1 cellular context compared by ENCODE assay signal in the genomic region with DNA sequence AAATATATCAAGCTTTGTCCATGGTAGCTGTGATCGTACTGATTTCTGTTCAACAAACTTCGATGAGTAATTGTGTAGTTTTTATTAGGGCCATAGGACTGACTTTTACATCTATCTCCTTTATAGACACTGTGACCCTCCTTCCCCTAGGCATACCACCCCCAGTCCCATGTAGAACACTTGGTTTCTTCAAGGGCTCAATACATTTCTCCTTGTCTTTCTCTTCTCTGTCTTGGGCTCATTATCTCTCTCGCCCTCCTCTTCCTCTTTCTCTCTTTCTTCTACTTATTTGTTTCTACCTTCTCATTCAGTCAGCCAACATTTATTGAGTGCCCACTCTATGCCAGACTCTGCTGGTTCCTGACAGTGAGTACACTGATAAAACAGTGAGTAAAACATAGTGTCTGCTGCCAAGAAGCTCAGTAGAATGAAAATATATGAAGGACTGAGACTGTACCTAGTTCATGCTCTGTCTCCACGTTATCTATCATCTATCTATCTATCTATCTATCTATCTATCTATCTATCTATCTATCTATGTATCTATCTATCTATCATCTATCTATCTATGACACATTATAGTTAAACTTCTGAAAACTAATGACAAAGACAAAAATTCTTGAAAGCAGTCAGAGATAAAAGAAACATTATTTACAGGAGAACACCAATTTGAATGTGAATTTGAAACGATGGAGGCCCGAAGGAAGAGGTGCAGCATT.
TF ChIP-seq lines count a peak whose summit lies in the region.

No MANE protein-coding gene starts in this region.

TF ChIP-seq in GM23338, 12 proteins besides CTCF, POLR2A, EP300 and RAD21 (continued from another document):
- TF ChIP-seq ZNF462 (CRISPR knock-in tag; IDR thresholded peaks at IDR 0.05) = no peak
- TF ChIP-seq EZH2phosphoT487 (IDR thresholded peaks at IDR 0.05; ENCODE audit: unreplicated experiment) = no peak
- TF ChIP-seq EZH2 (IDR thresholded peaks at IDR 0.05; ENCODE audit: low read depth, unreplicated experiment) = no peak
- TF ChIP-seq STAT1 (IDR thresholded peaks at IDR 0.05; ENCODE audit: unreplicated experiment) = no peak
- no peak for TF ChIP-seq ZNF331 (CRISPR knock-in tag; IDR thresholded peaks at IDR 0.05; ENCODE audit: low read depth)
- TF ChIP-seq, protein P1, sequence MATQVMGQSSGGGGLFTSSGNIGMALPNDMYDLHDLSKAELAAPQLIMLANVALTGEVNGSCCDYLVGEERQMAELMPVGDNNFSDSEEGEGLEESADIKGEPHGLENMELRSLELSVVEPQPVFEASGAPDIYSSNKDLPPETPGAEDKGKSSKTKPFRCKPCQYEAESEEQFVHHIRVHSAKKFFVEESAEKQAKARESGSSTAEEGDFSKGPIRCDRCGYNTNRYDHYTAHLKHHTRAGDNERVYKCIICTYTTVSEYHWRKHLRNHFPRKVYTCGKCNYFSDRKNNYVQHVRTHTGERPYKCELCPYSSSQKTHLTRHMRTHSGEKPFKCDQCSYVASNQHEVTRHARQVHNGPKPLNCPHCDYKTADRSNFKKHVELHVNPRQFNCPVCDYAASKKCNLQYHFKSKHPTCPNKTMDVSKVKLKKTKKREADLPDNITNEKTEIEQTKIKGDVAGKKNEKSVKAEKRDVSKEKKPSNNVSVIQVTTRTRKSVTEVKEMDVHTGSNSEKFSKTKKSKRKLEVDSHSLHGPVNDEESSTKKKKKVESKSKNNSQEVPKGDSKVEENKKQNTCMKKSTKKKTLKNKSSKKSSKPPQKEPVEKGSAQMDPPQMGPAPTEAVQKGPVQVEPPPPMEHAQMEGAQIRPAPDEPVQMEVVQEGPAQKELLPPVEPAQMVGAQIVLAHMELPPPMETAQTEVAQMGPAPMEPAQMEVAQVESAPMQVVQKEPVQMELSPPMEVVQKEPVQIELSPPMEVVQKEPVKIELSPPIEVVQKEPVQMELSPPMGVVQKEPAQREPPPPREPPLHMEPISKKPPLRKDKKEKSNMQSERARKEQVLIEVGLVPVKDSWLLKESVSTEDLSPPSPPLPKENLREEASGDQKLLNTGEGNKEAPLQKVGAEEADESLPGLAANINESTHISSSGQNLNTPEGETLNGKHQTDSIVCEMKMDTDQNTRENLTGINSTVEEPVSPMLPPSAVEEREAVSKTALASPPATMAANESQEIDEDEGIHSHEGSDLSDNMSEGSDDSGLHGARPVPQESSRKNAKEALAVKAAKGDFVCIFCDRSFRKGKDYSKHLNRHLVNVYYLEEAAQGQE (IDR thresholded peaks at IDR 0.05; ENCODE audit: unreplicated experiment) = no peak
- TF ChIP-seq JUNB (IDR thresholded peaks at IDR 0.05; ENCODE audit: unreplicated experiment) = no peak
- no peak for TF ChIP-seq ZNF114 (CRISPR knock-in tag; IDR thresholded peaks at IDR 0.05)
